Comparison of ENCODE assay signal across 22 cellular contexts in genomic region chr10:71440506-71441035, GRCh38. TPM values are rescaled to one million over a fixed set of nuclear protein-coding genes. Genes with fewer than 3 reads are reported as not detected.
DNase-seq lines count a peak whose midpoint lies in the region; ATAC-seq and TF ChIP-seq lines count a peak whose summit lies in the region.
"Had no signal": no experiment of that assay in that cellular context is flagged by ENCODE, and none has a peak within 500 bp of the region (broad histone marks: within the 10 kb centered on the region; RNA-seq: fewer than 3 reads in every experiment).

No MANE protein-coding gene starts in this region.

- H3K23ac ChIP-seq in neuronal stem cell (ENCODE audit: low read depth, low read length, poor library complexity): no peak overlapping the region

- H2BK15ac ChIP-seq in neuronal stem cell (ENCODE audit: low read length): no peak overlapping the region

- CTCF ChIA-PET in HEK293 (lab: Yijun Ruan, JAX) (no interaction called here), Panc1 (lab: Charles Lee) (no interaction called here)

- intact Hi-C loops in Panc1 (cut with micrococcal nuclease; ENCODE audit: unreplicated experiment): no loop called here

- WGBS in neuronal stem cell (ENCODE audit: extremely low coverage in 2 of 2, insufficient read length in 2 of 2, insufficient replicate concordance in 1 of 2), 2 donors: no CpG with 5 or more reads among the region's 9 CpGs

- H4K8ac ChIP-seq in neuronal stem cell (ENCODE audit: low read depth, low read length): no peak overlapping the region

- no peak overlapping the region for H3K27ac Mint-ChIP-seq in type B pancreatic cell
- H3K27ac Mint-ChIP-seq: B cell; CD4-positive, CD25-positive, alpha-beta regulatory T cell; CD8-positive, alpha-beta memory T cell; IgD-negative memory B cell had no signal

- H3K4me3 Mint-ChIP-seq in type B pancreatic cell: no peak overlapping the region
- H3K4me3 Mint-ChIP-seq: B cell; CD4-positive, CD25-positive, alpha-beta regulatory T cell; CD8-positive, alpha-beta memory T cell; IgD-negative memory B cell had no signal

- no peak overlapping the region for H2BK5ac ChIP-seq in neuronal stem cell (ENCODE audit: low read length)

- no peak overlapping the region for H3K27ac ChIP-seq in HEK293 (ENCODE audit: extremely low read depth, low read depth, low read length)
- H3K27ac ChIP-seq in Panc1 (ENCODE audit: low read length): no peak overlapping the region
- H3K27ac ChIP-seq in neuronal stem cell (replicated peaks; ENCODE audit: low read length): no peak overlapping the region
- H3K27ac ChIP-seq: HL-60 had no signal

- POLR2A ChIA-PET in HEK293 (lab: Yijun Ruan, JAX): no interaction called here
- POLR2A ChIA-PET in Panc1 (lab: Charles Lee): no interaction called here

- H2AK5ac ChIP-seq in neuronal stem cell (ENCODE audit: low read depth, low read length): peak overlapping the region; percentile 40

- H3K9me3 ChIP-seq in HEK293 (ENCODE audit: control insufficient read depth, insufficient read depth, low read depth, low read length): no peaks in the 10 kb centered on the region
- no peaks in the 10 kb centered on the region for H3K9me3 ChIP-seq in Panc1 (ENCODE audit: control insufficient read depth, insufficient read depth, low read depth, low read length)
- no peaks in the 10 kb centered on the region for H3K9me3 ChIP-seq in neuronal stem cell (replicated peaks in 1 of 2; ENCODE audit: control insufficient read depth in 2 of 2, insufficient read depth in 1 of 2, low read depth in 1 of 2, low read length in 2 of 2)
- H3K9me3 ChIP-seq: BLaER1 treated with 17β-estradiol and CSF1 and Interleukin-3, amounts not matched to agents 10 nM and 100 nM; HAP-1 had no signal

- peak overlapping the region; percentile 41 for H3K18ac ChIP-seq in neuronal stem cell (ENCODE audit: low read length)

- no TSS peak for BruUV-seq in Panc1 (replicated peaks; lab: Mats Ljungman, UMichigan)

- H2AFZ ChIP-seq in neuronal stem cell (ENCODE audit: low read length): no peak overlapping the region

- peak; percentile 42 for ATAC-seq in Panc1
- no peak for ATAC-seq in stimulated activated naive CD8-positive, alpha-beta T cell treated with anti-CD3 and anti-CD28 coated beads, Interleukin-15, Interleukin-2, amounts not matched to agents 100 U/mL and 50 U/mL, for 24 hours
- ATAC-seq: GM12878 had no signal

- peak overlapping the region; percentile 17 for H3K9ac ChIP-seq in neuronal stem cell (ENCODE audit: low read depth, low read length, poor library complexity)

- no peak overlapping the region for H3K14ac ChIP-seq in neuronal stem cell (ENCODE audit: low read length)

- no peaks in the 10 kb centered on the region for H3K79me1 ChIP-seq in neuronal stem cell (ENCODE audit: low read depth, low read length)

- no peaks in the 10 kb centered on the region for H3K9me3 Mint-ChIP-seq in type B pancreatic cell
- H3K9me3 Mint-ChIP-seq: CD8-positive, alpha-beta memory T cell; IgD-negative memory B cell had no signal

- DNase-seq in Panc1 (ENCODE audit: low read depth, low spot score): no peak
- no peak for DNase-seq in neuronal stem cell (ENCODE audit: low spot score)
- DNase-seq in NAMALWA (ENCODE audit: low spot score): no peak
- DNase-seq in stimulated activated naive CD8-positive, alpha-beta T cell treated with anti-CD3 and anti-CD28 coated beads, Interleukin-15, Interleukin-2, amounts not matched to agents 100 U/mL and 50 U/mL, for 24 hours: no peak
- no peak for DNase-seq in NCI-H1694 treated with DMSO at 0.1 percent for 48 hours (lab: John Stamatoyannopoulos, UW)
- no peak for DNase-seq in type B pancreatic cell (ENCODE audit: extremely low spot score, unreplicated experiment)
- DNase-seq: 8988T; CD4-positive, CD25-positive, alpha-beta regulatory T cell; CD8-positive, alpha-beta memory T cell; COR-L47; DMS 273 treated with DMSO at 0.1 percent for 48 hours; DMS53; DND-41; EL; GOT3 had no signal

- TF ChIP-seq CTCF in HEK293 (tag by site-specific recombination; IDR thresholded peaks at IDR 0.05) (no peak), Panc1 (IDR thresholded peaks at IDR 0.05) (no peak), type B pancreatic cell (conservative IDR thresholded peaks at IDR 0.05) (no peak)

- no peak overlapping the region for H3K4ac ChIP-seq in neuronal stem cell (ENCODE audit: low read length)

- no peaks in the 10 kb centered on the region for H3K4me1 ChIP-seq in HEK293 (ENCODE audit: control insufficient read depth, insufficient read depth, low read length)
- H3K4me1 ChIP-seq in Panc1 (ENCODE audit: control insufficient read depth, insufficient read depth, low read length): no peaks in the 10 kb centered on the region; the same call in 1 of the 2 replicates
- H3K4me1 ChIP-seq in neuronal stem cell (ENCODE audit: control insufficient read depth in 2 of 2, insufficient read depth in 1 of 2, low read depth in 1 of 2, low read length in 2 of 2): peaks cover 0 to 4% of the 10 kb centered on the region in 2 donors
- H3K4me1 ChIP-seq: HAP-1 had no signal

- H2BK120ac ChIP-seq in neuronal stem cell (ENCODE audit: low read depth, low read length): no peak overlapping the region

- H3K27me3 Mint-ChIP-seq in type B pancreatic cell: peaks cover 18% of the 10 kb centered on the region
- H3K27me3 Mint-ChIP-seq: B cell; CD8-positive, alpha-beta memory T cell; IgD-negative memory B cell had no signal

- peaks cover 6% of the 10 kb centered on the region for H3K4me1 Mint-ChIP-seq in type B pancreatic cell (ENCODE audit: unreplicated experiment)
- H3K4me1 Mint-ChIP-seq: B cell; CD4-positive, CD25-positive, alpha-beta regulatory T cell; CD8-positive, alpha-beta memory T cell; IgD-negative memory B cell had no signal

- H3K36me3 Mint-ChIP-seq in type B pancreatic cell: no peaks in the 10 kb centered on the region
- H3K36me3 Mint-ChIP-seq: CD4-positive, CD25-positive, alpha-beta regulatory T cell; CD8-positive, alpha-beta memory T cell; IgD-negative memory B cell had no signal

- H3K36me3 ChIP-seq in HEK293 (ENCODE audit: control insufficient read depth in 2 of 2, insufficient read depth in 1 of 2, low read length in 2 of 2) (no peaks in the 10 kb centered on the region), Panc1 (ENCODE audit: control insufficient read depth, insufficient read depth, low read length) (no peaks in the 10 kb centered on the region), neuronal stem cell (replicated peaks in 1 of 2; ENCODE audit: control insufficient read depth in 2 of 2, insufficient read depth in 2 of 2, low read length in 2 of 2) (no peaks in the 10 kb centered on the region)
- H3K36me3 ChIP-seq: BLaER1 treated with 17β-estradiol and CSF1 and Interleukin-3, amounts not matched to agents 10 nM and 100 nM; HAP-1 had no signal

- H3K27me3 ChIP-seq in Panc1 (ENCODE audit: control insufficient read depth, insufficient read depth, low read length) (no peaks in the 10 kb centered on the region), neuronal stem cell (ENCODE audit: control insufficient read depth in 3 of 3, insufficient read depth in 3 of 3, low read depth in 1 of 3, low read length in 3 of 3) (peaks cover 0 to 17% (median 0%) of the 10 kb centered on the region in 3 experiments)
- H3K27me3 ChIP-seq: BLaER1 treated with 17β-estradiol and CSF1 and Interleukin-3, amounts not matched to agents 10 nM and 100 nM had no signal

- H4K91ac ChIP-seq in neuronal stem cell (ENCODE audit: low read depth, low read length, poor library complexity): no peak overlapping the region

- no peak overlapping the region for H2BK12ac ChIP-seq in neuronal stem cell (ENCODE audit: low read length)

- H3K4me2 ChIP-seq in neuronal stem cell (ENCODE audit: insufficient read depth, low read length, poor library complexity, severe bottlenecking): no peak overlapping the region

- H3K4me3 ChIP-seq in HEK293 (ENCODE audit: low read depth, low read length) (no peak overlapping the region), Panc1 (ENCODE audit: low read depth in 2 of 2, low read length in 2 of 2) (no peak overlapping the region), neuronal stem cell (ENCODE audit: low read length in 2 of 2) (no peak overlapping the region)
- H3K4me3 ChIP-seq: BLaER1 treated with 17β-estradiol and CSF1 and Interleukin-3, amounts not matched to agents 10 nM and 100 nM; GM12878; HAP-1 had no signal

- in situ Hi-C loops in Panc1 (cut with HindIII; ENCODE audit: low pct_unique_long_range_greater_than_20kb, low sequenced_read_pairs): no loop called here

TF ChIP-seq in HEK293, 187 proteins besides CTCF, POLR2A, EP300 and RAD21:
- TF ChIP-seq, protein P1, sequence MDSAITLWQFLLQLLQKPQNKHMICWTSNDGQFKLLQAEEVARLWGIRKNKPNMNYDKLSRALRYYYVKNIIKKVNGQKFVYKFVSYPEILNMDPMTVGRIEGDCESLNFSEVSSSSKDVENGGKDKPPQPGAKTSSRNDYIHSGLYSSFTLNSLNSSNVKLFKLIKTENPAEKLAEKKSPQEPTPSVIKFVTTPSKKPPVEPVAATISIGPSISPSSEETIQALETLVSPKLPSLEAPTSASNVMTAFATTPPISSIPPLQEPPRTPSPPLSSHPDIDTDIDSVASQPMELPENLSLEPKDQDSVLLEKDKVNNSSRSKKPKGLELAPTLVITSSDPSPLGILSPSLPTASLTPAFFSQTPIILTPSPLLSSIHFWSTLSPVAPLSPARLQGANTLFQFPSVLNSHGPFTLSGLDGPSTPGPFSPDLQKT (IDR thresholded peaks at IDR 0.05; ENCODE audit: borderline replicate concordance, low read depth, low read length): no peak
- peak; percentile 76 for TF ChIP-seq ZIC2 (tag by site-specific recombination; IDR thresholded peaks at IDR 0.05)
- TF ChIP-seq GLIS1 (tag by site-specific recombination; IDR thresholded peaks at IDR 0.05): peak; percentile 41; the same call in 1 of the 2 replicates

RNA-seq across cellular contexts. Expression of gene CDH23, which starts 43.9 kb away (rescaled TPM):
- total RNA-seq in Panc1 (2021; ENCODE audit: unreplicated experiment) (2.7 TPM), type B pancreatic cell (ENCODE audit: low replicate concordance) (7.4 and 9.4 TPM in 2 replicates)
- polyA plus RNA-seq in Panc1 (2012; ENCODE audit: insufficient read length): 2.1 TPM
- 1.6 TPM for polyA plus RNA-seq in neuronal stem cell (2013, experiment 1 of 2)
- polyA plus RNA-seq in neuronal stem cell (2013, experiment 2 of 2): 1.8 TPM
- polyA plus RNA-seq: IgD-negative memory B cell had no signal
